Comparison of ENCODE assay signal across 1 cellular context in genomic region chr5:173327948-173328895, GRCh38.
A peak's percentile ranks its signal among the peaks of the same experiment; 100 is the strongest.
TF ChIP-seq lines count a peak whose summit lies in the region.

A gene with protein sequence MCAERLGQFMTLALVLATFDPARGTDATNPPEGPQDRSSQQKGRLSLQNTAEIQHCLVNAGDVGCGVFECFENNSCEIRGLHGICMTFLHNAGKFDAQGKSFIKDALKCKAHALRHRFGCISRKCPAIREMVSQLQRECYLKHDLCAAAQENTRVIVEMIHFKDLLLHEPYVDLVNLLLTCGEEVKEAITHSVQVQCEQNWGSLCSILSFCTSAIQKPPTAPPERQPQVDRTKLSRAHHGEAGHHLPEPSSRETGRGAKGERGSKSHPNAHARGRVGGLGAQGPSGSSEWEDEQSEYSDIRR (minus strand): TSS chr5:173328414. CDS start chr5:173328193, 221 bp downstream.

TF ChIP-seq in HepG2, 621 proteins besides CTCF, POLR2A, EP300 and RAD21 (continued from another document and continues in another):
- TF ChIP-seq, protein P1, sequence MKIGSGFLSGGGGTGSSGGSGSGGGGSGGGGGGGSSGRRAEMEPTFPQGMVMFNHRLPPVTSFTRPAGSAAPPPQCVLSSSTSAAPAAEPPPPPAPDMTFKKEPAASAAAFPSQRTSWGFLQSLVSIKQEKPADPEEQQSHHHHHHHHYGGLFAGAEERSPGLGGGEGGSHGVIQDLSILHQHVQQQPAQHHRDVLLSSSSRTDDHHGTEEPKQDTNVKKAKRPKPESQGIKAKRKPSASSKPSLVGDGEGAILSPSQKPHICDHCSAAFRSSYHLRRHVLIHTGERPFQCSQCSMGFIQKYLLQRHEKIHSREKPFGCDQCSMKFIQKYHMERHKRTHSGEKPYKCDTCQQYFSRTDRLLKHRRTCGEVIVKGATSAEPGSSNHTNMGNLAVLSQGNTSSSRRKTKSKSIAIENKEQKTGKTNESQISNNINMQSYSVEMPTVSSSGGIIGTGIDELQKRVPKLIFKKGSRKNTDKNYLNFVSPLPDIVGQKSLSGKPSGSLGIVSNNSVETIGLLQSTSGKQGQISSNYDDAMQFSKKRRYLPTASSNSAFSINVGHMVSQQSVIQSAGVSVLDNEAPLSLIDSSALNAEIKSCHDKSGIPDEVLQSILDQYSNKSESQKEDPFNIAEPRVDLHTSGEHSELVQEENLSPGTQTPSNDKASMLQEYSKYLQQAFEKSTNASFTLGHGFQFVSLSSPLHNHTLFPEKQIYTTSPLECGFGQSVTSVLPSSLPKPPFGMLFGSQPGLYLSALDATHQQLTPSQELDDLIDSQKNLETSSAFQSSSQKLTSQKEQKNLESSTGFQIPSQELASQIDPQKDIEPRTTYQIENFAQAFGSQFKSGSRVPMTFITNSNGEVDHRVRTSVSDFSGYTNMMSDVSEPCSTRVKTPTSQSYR (CRISPR knock-in tag; IDR thresholded peaks at IDR 0.05; ENCODE audit: borderline replicate concordance) = 0 out of 2 replicates have a peak, but pooled peaks have one; percentile 28
- no peak for TF ChIP-seq RFX1 (IDR thresholded peaks at IDR 0.05)
- TF ChIP-seq ZBTB38 (CRISPR knock-in tag; IDR thresholded peaks at IDR 0.05) = no peak; the same call in 1 of the 2 replicates
- no peak for TF ChIP-seq ATF7 (IDR thresholded peaks at IDR 0.05)
- no peak; the same call in 1 of the 2 replicates for TF ChIP-seq ATF7 (CRISPR knock-in tag; IDR thresholded peaks at IDR 0.05)
- TF ChIP-seq ZNF644 (CRISPR knock-in tag; IDR thresholded peaks at IDR 0.05; ENCODE audit: low read depth) = 0 out of 2 replicates have a peak, but pooled peaks have one; percentile 46
- TF ChIP-seq ARNTL (CRISPR knock-in tag; IDR thresholded peaks at IDR 0.05) = no peak; the same call in 1 of the 2 replicates
- 0 out of 2 replicates have a peak, but pooled peaks have one; percentile 56 for TF ChIP-seq TOE1 (CRISPR knock-in tag; IDR thresholded peaks at IDR 0.05)
- TF ChIP-seq GMEB1 (CRISPR knock-in tag; IDR thresholded peaks at IDR 0.05; ENCODE audit: borderline replicate concordance) = peak; percentile 56; the same call in 1 of the 2 replicates
- TF ChIP-seq PHF8 (CRISPR knock-in tag; IDR thresholded peaks at IDR 0.05) = peak; percentile 66
- TF ChIP-seq ZNF34 (CRISPR knock-in tag; IDR thresholded peaks at IDR 0.05; ENCODE audit: borderline replicate concordance) = peak; percentile 98
- TF ChIP-seq JUNB (CRISPR knock-in tag; IDR thresholded peaks at IDR 0.05; ENCODE audit: borderline replicate concordance) = peak; percentile 75
- no peak for TF ChIP-seq HNRNPH1 (optimal IDR thresholded peaks at IDR 0.05; ENCODE audit: low read depth, low read length)
- TF ChIP-seq HMGXB4 (CRISPR knock-in tag; IDR thresholded peaks at IDR 0.05; ENCODE audit: borderline replicate concordance in 1 of 2, low read depth in 1 of 2) = peak; percentile 45 to 93
- no peak for TF ChIP-seq KAT2B (IDR thresholded peaks at IDR 0.05; ENCODE audit: borderline replicate concordance, low read depth, low read length)
- TF ChIP-seq, protein P2, sequence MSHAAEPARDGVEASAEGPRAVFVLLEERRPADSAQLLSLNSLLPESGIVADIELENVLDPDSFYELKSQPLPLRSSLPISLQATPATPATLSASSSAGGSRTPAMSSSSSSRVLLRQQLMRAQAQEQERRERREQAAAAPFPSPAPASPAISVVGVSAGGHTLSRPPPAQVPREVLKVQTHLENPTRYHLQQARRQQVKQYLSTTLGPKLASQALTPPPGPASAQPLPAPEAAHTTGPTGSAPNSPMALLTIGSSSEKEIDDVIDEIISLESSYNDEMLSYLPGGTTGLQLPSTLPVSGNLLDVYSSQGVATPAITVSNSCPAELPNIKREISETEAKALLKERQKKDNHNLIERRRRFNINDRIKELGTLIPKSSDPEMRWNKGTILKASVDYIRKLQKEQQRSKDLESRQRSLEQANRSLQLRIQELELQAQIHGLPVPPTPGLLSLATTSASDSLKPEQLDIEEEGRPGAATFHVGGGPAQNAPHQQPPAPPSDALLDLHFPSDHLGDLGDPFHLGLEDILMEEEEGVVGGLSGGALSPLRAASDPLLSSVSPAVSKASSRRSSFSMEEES (CRISPR knock-in tag; IDR thresholded peaks at IDR 0.05) = peak; percentile 89
- peak; percentile 11; the same call in 1 of the 2 replicates for TF ChIP-seq ZNF431 (CRISPR knock-in tag; IDR thresholded peaks at IDR 0.05; ENCODE audit: borderline replicate concordance, low read depth)
- 0 out of 2 replicates have a peak, but pooled peaks have one; percentile 26 for TF ChIP-seq ZNF3 (CRISPR knock-in tag; IDR thresholded peaks at IDR 0.05)
- no peak for TF ChIP-seq ZNF563 (CRISPR knock-in tag; IDR thresholded peaks at IDR 0.05)
- TF ChIP-seq ISX (CRISPR knock-in tag; conservative IDR thresholded peaks at IDR 0.05) = no peak; the same call in 1 of the 2 replicates
- TF ChIP-seq HDAC2 (CRISPR knock-in tag; IDR thresholded peaks at IDR 0.05) = peak; percentile 71
- TF ChIP-seq ZSCAN20 (CRISPR knock-in tag; IDR thresholded peaks at IDR 0.05; ENCODE audit: borderline replicate concordance) = no peak
- TF ChIP-seq FOXO1 (CRISPR knock-in tag; IDR thresholded peaks at IDR 0.05) = 0 out of 2 replicates have a peak, but pooled peaks have one; percentile 67
- TF ChIP-seq BCL3 (CRISPR knock-in tag; IDR thresholded peaks at IDR 0.05) = peak; percentile 82; the same call in 1 of the 2 replicates
- no peak for TF ChIP-seq MBNL3 (CRISPR knock-in tag; conservative IDR thresholded peaks at IDR 0.05)
- peak; percentile 61; the same call in 1 of the 2 replicates for TF ChIP-seq ZNF614 (CRISPR knock-in tag; IDR thresholded peaks at IDR 0.05; ENCODE audit: borderline replicate concordance)
- peak; percentile 98 for TF ChIP-seq ZSCAN9 (CRISPR knock-in tag; IDR thresholded peaks at IDR 0.05; ENCODE audit: borderline replicate concordance)
- 0 out of 2 replicates have a peak, but pooled peaks have one; percentile 54 for TF ChIP-seq ZNF44 (CRISPR knock-in tag; IDR thresholded peaks at IDR 0.05)
- peak; percentile 53; the same call in 1 of the 2 replicates for TF ChIP-seq NR2F2 (IDR thresholded peaks at IDR 0.05; ENCODE audit: borderline replicate concordance, low read depth)
- TF ChIP-seq DPF2 (CRISPR knock-in tag; IDR thresholded peaks at IDR 0.05; ENCODE audit: borderline replicate concordance, low read depth) = no peak
- TF ChIP-seq GTF3A (CRISPR knock-in tag; conservative IDR thresholded peaks at IDR 0.05) = peak; percentile 18; the same call in 1 of the 2 replicates
- no peak for TF ChIP-seq ZNF7 (CRISPR knock-in tag; IDR thresholded peaks at IDR 0.05)
- TF ChIP-seq PHF5A (CRISPR knock-in tag; IDR thresholded peaks at IDR 0.05; ENCODE audit: low read depth, unreplicated experiment) = no peak
- TF ChIP-seq RBFOX2 (IDR thresholded peaks at IDR 0.05; ENCODE audit: low read depth, low read length) = peak; percentile 97
- no peak for TF ChIP-seq PCBP2 (optimal IDR thresholded peaks at IDR 0.05; ENCODE audit: low read depth, low read length, poor library complexity, severe bottlenecking)
- peak; percentile 36; the same call in 1 of the 2 replicates for TF ChIP-seq ZNF205 (CRISPR knock-in tag; IDR thresholded peaks at IDR 0.05)
- TF ChIP-seq, protein P3, sequence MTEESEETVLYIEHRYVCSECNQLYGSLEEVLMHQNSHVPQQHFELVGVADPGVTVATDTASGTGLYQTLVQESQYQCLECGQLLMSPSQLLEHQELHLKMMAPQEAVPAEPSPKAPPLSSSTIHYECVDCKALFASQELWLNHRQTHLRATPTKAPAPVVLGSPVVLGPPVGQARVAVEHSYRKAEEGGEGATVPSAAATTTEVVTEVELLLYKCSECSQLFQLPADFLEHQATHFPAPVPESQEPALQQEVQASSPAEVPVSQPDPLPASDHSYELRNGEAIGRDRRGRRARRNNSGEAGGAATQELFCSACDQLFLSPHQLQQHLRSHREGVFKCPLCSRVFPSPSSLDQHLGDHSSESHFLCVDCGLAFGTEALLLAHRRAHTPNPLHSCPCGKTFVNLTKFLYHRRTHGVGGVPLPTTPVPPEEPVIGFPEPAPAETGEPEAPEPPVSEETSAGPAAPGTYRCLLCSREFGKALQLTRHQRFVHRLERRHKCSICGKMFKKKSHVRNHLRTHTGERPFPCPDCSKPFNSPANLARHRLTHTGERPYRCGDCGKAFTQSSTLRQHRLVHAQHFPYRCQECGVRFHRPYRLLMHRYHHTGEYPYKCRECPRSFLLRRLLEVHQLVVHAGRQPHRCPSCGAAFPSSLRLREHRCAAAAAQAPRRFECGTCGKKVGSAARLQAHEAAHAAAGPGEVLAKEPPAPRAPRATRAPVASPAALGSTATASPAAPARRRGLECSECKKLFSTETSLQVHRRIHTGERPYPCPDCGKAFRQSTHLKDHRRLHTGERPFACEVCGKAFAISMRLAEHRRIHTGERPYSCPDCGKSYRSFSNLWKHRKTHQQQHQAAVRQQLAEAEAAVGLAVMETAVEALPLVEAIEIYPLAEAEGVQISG (CRISPR knock-in tag; IDR thresholded peaks at IDR 0.05) = peak; percentile 81
- no peak for TF ChIP-seq ZFP37 (CRISPR knock-in tag; IDR thresholded peaks at IDR 0.05; ENCODE audit: borderline replicate concordance)
- TF ChIP-seq NFE2 (CRISPR knock-in tag; IDR thresholded peaks at IDR 0.05) = no peak
- peak; percentile 82 for TF ChIP-seq IRF2 (CRISPR knock-in tag; IDR thresholded peaks at IDR 0.05)
- TF ChIP-seq ZNF772 (CRISPR knock-in tag; IDR thresholded peaks at IDR 0.05) = no peak
- 0 out of 2 replicates have a peak, but pooled peaks have one; percentile 86 for TF ChIP-seq PAWR (CRISPR knock-in tag; IDR thresholded peaks at IDR 0.05; ENCODE audit: borderline replicate concordance)
- TF ChIP-seq KLF12 (CRISPR knock-in tag; IDR thresholded peaks at IDR 0.05; ENCODE audit: borderline replicate concordance) = no peak
- peak; percentile 34; the same call in 1 of the 2 replicates for TF ChIP-seq ZNF564 (CRISPR knock-in tag; IDR thresholded peaks at IDR 0.05)
- peak; percentile 93 for TF ChIP-seq ZNF607 (CRISPR knock-in tag; IDR thresholded peaks at IDR 0.05; ENCODE audit: borderline replicate concordance)
- no peak for TF ChIP-seq KLF9 (CRISPR knock-in tag; IDR thresholded peaks at IDR 0.05; ENCODE audit: low read depth)
- no peak for TF ChIP-seq ZNF615 (CRISPR knock-in tag; IDR thresholded peaks at IDR 0.05; ENCODE audit: borderline replicate concordance)
- TF ChIP-seq ZNF598 (CRISPR knock-in tag; IDR thresholded peaks at IDR 0.05; ENCODE audit: borderline replicate concordance) = no peak; the same call in 1 of the 2 replicates
- no peak for TF ChIP-seq ZNF513 (CRISPR knock-in tag; conservative IDR thresholded peaks at IDR 0.05)
- peak; percentile 42; the same call in 1 of the 2 replicates for TF ChIP-seq RXRA (CRISPR knock-in tag; IDR thresholded peaks at IDR 0.05)
- TF ChIP-seq SOX6 (IDR thresholded peaks at IDR 0.05) = no peak
- TF ChIP-seq SOX6 (CRISPR knock-in tag; IDR thresholded peaks at IDR 0.05) = peak; percentile 67; the same call in 1 of the 2 replicates
- TF ChIP-seq RFX5 (IDR thresholded peaks at IDR 0.05; ENCODE audit: low read depth, low read length) = 0 out of 2 replicates have a peak, but pooled peaks have one; percentile 37
- TF ChIP-seq MED8 (CRISPR knock-in tag; IDR thresholded peaks at IDR 0.05; ENCODE audit: insufficient replicate concordance) = peak; percentile 10
- no peak for TF ChIP-seq ZMAT5 (CRISPR knock-in tag; IDR thresholded peaks at IDR 0.05; ENCODE audit: borderline replicate concordance, low read depth)
